Comparison of ENCODE assay signal across 1 cellular context in the genomic region with DNA sequence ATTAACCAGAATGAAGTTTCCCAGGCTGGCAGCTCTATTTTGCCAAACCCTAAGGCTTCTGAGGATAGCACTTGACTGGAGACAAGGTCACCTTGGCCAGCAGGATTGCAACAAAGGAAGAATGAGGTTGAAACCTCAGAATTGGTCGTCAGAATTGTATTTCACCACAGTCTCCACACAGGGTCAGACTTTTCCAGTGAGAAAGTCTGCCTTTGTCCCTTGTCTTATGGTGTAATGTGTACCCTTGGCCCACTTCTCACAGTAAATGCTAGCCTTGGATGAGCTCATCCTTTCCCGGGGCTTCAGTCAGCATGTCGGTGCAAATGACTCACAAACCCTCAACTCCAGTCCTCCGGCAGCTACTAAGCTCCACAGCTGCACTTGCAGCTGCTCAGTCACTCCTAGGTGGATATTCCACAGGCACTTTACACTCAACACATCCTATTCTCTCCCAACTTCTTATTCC.
TF ChIP-seq lines count a peak whose summit lies in the region.

No MANE protein-coding gene starts in this region.

TF ChIP-seq in K562, 482 proteins besides CTCF, POLR2A, EP300 and RAD21 (continued from another document and continues in another):
- TF ChIP-seq, protein P1, sequence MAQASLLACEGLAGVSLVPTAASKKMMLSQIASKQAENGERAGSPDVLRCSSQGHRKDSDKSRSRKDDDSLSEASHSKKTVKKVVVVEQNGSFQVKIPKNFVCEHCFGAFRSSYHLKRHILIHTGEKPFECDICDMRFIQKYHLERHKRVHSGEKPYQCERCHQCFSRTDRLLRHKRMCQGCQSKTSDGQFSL (CRISPR knock-in tag; IDR thresholded peaks at IDR 0.05), result no peak
- TF ChIP-seq, protein P1 (tag; IDR thresholded peaks at IDR 0.05), result no peak
- no peak for TF ChIP-seq KLF16 (IDR thresholded peaks at IDR 0.05)
- TF ChIP-seq NR4A1 (CRISPR knock-in tag; IDR thresholded peaks at IDR 0.05), result no peak
- TF ChIP-seq NR4A1 (tag; IDR thresholded peaks at IDR 0.05), result no peak
- TF ChIP-seq EGR1 (conservative IDR thresholded peaks at IDR 0.05), result no peak
- no peak for TF ChIP-seq ZNF699 (CRISPR knock-in tag; IDR thresholded peaks at IDR 0.05; ENCODE audit: insufficient replicate concordance)
- 0 out of 2 replicates have a peak, but pooled peaks have one; percentile 14 for TF ChIP-seq POLR2AphosphoS5 (IDR thresholded peaks at IDR 0.05; ENCODE audit: control insufficient read depth, insufficient read depth, low read depth, low read length)
- no peak for TF ChIP-seq ZBTB7A (IDR thresholded peaks at IDR 0.05; ENCODE audit: borderline replicate concordance, control insufficient read depth, low read depth, low read length)
- no peak for TF ChIP-seq SAFB (IDR thresholded peaks at IDR 0.05; ENCODE audit: borderline replicate concordance, low read depth, low read length)
- no peak for TF ChIP-seq NFYB (IDR thresholded peaks at IDR 0.05; ENCODE audit: extremely low read depth, insufficient read length)
- TF ChIP-seq, protein P2, sequence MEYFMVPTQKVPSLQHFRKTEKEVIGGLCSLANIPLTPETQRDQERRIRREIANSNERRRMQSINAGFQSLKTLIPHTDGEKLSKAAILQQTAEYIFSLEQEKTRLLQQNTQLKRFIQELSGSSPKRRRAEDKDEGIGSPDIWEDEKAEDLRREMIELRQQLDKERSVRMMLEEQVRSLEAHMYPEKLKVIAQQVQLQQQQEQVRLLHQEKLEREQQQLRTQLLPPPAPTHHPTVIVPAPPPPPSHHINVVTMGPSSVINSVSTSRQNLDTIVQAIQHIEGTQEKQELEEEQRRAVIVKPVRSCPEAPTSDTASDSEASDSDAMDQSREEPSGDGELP (CRISPR knock-in tag; IDR thresholded peaks at IDR 0.05; ENCODE audit: borderline replicate concordance), result peak; percentile 17; the same call in 1 of the 2 replicates
- no peak for TF ChIP-seq ZNF121 (CRISPR knock-in tag; conservative IDR thresholded peaks at IDR 0.05)
- no peak for TF ChIP-seq CCNT2 (IDR thresholded peaks at IDR 0.05; ENCODE audit: borderline replicate concordance, extremely low read depth, insufficient read length, low read depth, low read length)
- TF ChIP-seq, protein P3, sequence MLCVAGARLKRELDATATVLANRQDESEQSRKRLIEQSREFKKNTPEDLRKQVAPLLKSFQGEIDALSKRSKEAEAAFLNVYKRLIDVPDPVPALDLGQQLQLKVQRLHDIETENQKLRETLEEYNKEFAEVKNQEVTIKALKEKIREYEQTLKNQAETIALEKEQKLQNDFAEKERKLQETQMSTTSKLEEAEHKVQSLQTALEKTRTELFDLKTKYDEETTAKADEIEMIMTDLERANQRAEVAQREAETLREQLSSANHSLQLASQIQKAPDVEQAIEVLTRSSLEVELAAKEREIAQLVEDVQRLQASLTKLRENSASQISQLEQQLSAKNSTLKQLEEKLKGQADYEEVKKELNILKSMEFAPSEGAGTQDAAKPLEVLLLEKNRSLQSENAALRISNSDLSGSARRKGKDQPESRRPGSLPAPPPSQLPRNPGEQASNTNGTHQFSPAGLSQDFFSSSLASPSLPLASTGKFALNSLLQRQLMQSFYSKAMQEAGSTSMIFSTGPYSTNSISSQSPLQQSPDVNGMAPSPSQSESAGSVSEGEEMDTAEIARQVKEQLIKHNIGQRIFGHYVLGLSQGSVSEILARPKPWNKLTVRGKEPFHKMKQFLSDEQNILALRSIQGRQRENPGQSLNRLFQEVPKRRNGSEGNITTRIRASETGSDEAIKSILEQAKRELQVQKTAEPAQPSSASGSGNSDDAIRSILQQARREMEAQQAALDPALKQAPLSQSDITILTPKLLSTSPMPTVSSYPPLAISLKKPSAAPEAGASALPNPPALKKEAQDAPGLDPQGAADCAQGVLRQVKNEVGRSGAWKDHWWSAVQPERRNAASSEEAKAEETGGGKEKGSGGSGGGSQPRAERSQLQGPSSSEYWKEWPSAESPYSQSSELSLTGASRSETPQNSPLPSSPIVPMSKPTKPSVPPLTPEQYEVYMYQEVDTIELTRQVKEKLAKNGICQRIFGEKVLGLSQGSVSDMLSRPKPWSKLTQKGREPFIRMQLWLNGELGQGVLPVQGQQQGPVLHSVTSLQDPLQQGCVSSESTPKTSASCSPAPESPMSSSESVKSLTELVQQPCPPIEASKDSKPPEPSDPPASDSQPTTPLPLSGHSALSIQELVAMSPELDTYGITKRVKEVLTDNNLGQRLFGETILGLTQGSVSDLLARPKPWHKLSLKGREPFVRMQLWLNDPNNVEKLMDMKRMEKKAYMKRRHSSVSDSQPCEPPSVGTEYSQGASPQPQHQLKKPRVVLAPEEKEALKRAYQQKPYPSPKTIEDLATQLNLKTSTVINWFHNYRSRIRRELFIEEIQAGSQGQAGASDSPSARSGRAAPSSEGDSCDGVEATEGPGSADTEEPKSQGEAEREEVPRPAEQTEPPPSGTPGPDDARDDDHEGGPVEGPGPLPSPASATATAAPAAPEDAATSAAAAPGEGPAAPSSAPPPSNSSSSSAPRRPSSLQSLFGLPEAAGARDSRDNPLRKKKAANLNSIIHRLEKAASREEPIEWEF (CRISPR knock-in tag; IDR thresholded peaks at IDR 0.05), result no peak
- no peak for TF ChIP-seq ZNF696 (CRISPR knock-in tag; conservative IDR thresholded peaks at IDR 0.05)
- no peak for TF ChIP-seq ZNF586 (CRISPR knock-in tag; conservative IDR thresholded peaks at IDR 0.05)
- peak; percentile 41; the same call in 1 of the 2 replicates for TF ChIP-seq SMARCE1 (IDR thresholded peaks at IDR 0.05)
- peak; percentile 85 for TF ChIP-seq JUND (IDR thresholded peaks at IDR 0.05; ENCODE audit: borderline replicate concordance, low read depth, low read length)
- TF ChIP-seq JUND (tag; IDR thresholded peaks at IDR 0.05; ENCODE audit: borderline replicate concordance, low read depth, low read length), result peak; percentile 82
- TF ChIP-seq SIN3B (IDR thresholded peaks at IDR 0.05; ENCODE audit: low read depth), result no peak
- TF ChIP-seq, protein P4, sequence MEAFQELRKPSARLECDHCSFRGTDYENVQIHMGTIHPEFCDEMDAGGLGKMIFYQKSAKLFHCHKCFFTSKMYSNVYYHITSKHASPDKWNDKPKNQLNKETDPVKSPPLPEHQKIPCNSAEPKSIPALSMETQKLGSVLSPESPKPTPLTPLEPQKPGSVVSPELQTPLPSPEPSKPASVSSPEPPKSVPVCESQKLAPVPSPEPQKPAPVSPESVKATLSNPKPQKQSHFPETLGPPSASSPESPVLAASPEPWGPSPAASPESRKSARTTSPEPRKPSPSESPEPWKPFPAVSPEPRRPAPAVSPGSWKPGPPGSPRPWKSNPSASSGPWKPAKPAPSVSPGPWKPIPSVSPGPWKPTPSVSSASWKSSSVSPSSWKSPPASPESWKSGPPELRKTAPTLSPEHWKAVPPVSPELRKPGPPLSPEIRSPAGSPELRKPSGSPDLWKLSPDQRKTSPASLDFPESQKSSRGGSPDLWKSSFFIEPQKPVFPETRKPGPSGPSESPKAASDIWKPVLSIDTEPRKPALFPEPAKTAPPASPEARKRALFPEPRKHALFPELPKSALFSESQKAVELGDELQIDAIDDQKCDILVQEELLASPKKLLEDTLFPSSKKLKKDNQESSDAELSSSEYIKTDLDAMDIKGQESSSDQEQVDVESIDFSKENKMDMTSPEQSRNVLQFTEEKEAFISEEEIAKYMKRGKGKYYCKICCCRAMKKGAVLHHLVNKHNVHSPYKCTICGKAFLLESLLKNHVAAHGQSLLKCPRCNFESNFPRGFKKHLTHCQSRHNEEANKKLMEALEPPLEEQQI (IDR thresholded peaks at IDR 0.05), result no peak
- no peak for TF ChIP-seq KAT7 (CRISPR knock-in tag; IDR thresholded peaks at IDR 0.05; ENCODE audit: borderline replicate concordance)
- no peak for TF ChIP-seq FOXK2 (conservative IDR thresholded peaks at IDR 0.05 in 1 of 2, IDR thresholded peaks at IDR 0.05 in 1 of 2; ENCODE audit: low read depth in 2 of 2)
- no peak for TF ChIP-seq RUNX1 (IDR thresholded peaks at IDR 0.05; ENCODE audit: low read depth)
- TF ChIP-seq, protein P5, sequence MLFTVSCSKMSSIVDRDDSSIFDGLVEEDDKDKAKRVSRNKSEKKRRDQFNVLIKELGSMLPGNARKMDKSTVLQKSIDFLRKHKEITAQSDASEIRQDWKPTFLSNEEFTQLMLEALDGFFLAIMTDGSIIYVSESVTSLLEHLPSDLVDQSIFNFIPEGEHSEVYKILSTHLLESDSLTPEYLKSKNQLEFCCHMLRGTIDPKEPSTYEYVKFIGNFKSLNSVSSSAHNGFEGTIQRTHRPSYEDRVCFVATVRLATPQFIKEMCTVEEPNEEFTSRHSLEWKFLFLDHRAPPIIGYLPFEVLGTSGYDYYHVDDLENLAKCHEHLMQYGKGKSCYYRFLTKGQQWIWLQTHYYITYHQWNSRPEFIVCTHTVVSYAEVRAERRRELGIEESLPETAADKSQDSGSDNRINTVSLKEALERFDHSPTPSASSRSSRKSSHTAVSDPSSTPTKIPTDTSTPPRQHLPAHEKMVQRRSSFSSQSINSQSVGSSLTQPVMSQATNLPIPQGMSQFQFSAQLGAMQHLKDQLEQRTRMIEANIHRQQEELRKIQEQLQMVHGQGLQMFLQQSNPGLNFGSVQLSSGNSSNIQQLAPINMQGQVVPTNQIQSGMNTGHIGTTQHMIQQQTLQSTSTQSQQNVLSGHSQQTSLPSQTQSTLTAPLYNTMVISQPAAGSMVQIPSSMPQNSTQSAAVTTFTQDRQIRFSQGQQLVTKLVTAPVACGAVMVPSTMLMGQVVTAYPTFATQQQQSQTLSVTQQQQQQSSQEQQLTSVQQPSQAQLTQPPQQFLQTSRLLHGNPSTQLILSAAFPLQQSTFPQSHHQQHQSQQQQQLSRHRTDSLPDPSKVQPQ (CRISPR knock-in tag; IDR thresholded peaks at IDR 0.05; ENCODE audit: borderline replicate concordance), result no peak
- TF ChIP-seq MXI1 (IDR thresholded peaks at IDR 0.05; ENCODE audit: low read depth, low read length), result no peak
- 0 out of 2 replicates have a peak, but pooled peaks have one; percentile 38 for TF ChIP-seq SUPT5H (IDR thresholded peaks at IDR 0.05)
- no peak for TF ChIP-seq ZNF3 (CRISPR knock-in tag; IDR thresholded peaks at IDR 0.05)
- TF ChIP-seq THRAP3 (IDR thresholded peaks at IDR 0.05; ENCODE audit: borderline replicate concordance), result no peak
- TF ChIP-seq, protein P6, sequence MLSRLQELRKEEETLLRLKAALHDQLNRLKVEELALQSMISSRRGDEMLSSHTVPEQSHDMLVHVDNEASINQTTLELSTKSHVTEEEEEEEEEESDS (CRISPR knock-in tag; IDR thresholded peaks at IDR 0.05), result no peak
- TF ChIP-seq, protein P7, sequence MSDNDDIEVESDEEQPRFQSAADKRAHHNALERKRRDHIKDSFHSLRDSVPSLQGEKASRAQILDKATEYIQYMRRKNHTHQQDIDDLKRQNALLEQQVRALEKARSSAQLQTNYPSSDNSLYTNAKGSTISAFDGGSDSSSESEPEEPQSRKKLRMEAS (CRISPR knock-in tag; IDR thresholded peaks at IDR 0.05), result no peak
- TF ChIP-seq MECOM (CRISPR knock-in tag; IDR thresholded peaks at IDR 0.05), result no peak
- TF ChIP-seq SREBF2 (CRISPR knock-in tag; IDR thresholded peaks at IDR 0.05), result no peak
- TF ChIP-seq, protein P8, sequence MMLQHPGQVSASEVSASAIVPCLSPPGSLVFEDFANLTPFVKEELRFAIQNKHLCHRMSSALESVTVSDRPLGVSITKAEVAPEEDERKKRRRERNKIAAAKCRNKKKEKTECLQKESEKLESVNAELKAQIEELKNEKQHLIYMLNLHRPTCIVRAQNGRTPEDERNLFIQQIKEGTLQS (IDR thresholded peaks at IDR 0.05), result peak; percentile 94
- TF ChIP-seq, protein P8 (CRISPR knock-in tag; conservative IDR thresholded peaks at IDR 0.05), result peak; percentile 66; the same call in 1 of the 2 replicates
- TF ChIP-seq FOXJ2 (tag; IDR thresholded peaks at IDR 0.05), result no peak
- no peak for TF ChIP-seq TCF7 (IDR thresholded peaks at IDR 0.05; ENCODE audit: borderline replicate concordance)
- no peak for TF ChIP-seq KDM1A (IDR thresholded peaks at IDR 0.05)
- no peak for TF ChIP-seq ZNF408 (CRISPR knock-in tag; IDR thresholded peaks at IDR 0.05; ENCODE audit: low read depth)
- TF ChIP-seq, protein P9, sequence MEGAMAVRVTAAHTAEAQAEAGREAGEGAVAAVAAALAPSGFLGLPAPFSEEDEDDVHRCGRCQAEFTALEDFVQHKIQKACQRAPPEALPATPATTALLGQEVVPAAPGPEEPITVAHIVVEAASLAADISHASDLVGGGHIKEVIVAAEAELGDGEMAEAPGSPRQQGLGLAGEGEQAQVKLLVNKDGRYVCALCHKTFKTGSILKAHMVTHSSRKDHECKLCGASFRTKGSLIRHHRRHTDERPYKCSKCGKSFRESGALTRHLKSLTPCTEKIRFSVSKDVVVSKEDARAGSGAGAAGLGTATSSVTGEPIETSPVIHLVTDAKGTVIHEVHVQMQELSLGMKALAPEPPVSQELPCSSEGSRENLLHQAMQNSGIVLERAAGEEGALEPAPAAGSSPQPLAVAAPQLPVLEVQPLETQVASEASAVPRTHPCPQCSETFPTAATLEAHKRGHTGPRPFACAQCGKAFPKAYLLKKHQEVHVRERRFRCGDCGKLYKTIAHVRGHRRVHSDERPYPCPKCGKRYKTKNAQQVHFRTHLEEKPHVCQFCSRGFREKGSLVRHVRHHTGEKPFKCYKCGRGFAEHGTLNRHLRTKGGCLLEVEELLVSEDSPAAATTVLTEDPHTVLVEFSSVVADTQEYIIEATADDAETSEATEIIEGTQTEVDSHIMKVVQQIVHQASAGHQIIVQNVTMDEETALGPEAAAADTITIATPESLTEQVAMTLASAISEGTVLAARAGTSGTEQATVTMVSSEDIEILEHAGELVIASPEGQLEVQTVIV (CRISPR knock-in tag; IDR thresholded peaks at IDR 0.05; ENCODE audit: borderline replicate concordance), result no peak
- TF ChIP-seq, protein P10, sequence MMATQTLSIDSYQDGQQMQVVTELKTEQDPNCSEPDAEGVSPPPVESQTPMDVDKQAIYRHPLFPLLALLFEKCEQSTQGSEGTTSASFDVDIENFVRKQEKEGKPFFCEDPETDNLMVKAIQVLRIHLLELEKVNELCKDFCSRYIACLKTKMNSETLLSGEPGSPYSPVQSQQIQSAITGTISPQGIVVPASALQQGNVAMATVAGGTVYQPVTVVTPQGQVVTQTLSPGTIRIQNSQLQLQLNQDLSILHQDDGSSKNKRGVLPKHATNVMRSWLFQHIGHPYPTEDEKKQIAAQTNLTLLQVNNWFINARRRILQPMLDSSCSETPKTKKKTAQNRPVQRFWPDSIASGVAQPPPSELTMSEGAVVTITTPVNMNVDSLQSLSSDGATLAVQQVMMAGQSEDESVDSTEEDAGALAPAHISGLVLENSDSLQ (IDR thresholded peaks at IDR 0.05), result no peak
- TF ChIP-seq PTTG1 (tag; IDR thresholded peaks at IDR 0.05; ENCODE audit: low read depth), result no peak
- peak; percentile 21; the same call in 1 of the 2 replicates for TF ChIP-seq SMC3 (conservative IDR thresholded peaks at IDR 0.05; ENCODE audit: insufficient read depth, low read depth, low read length)
- no peak for TF ChIP-seq CHD1 (IDR thresholded peaks at IDR 0.05; ENCODE audit: low read length)
- no peak for TF ChIP-seq WHSC1 (IDR thresholded peaks at IDR 0.05; ENCODE audit: low read length)
